Comparison of ENCODE assay signal across 1 cellular context in genomic region chr6:127858992-127859391, GRCh38.
TF ChIP-seq lines count a peak whose summit lies in the region.

No MANE protein-coding gene starts in this region.

TF ChIP-seq in HepG2, 621 proteins besides CTCF, POLR2A, EP300 and RAD21:
- TF ChIP-seq MZF1 (CRISPR knock-in tag; IDR thresholded peaks at IDR 0.05; ENCODE audit: borderline replicate concordance) (no peak), ZIK1 (CRISPR knock-in tag; IDR thresholded peaks at IDR 0.05; ENCODE audit: borderline replicate concordance, low read depth) (no peak), AKAP8 (CRISPR knock-in tag; IDR thresholded peaks at IDR 0.05) (no peak), WIZ (CRISPR knock-in tag; IDR thresholded peaks at IDR 0.05) (no peak), ZNF75D (CRISPR knock-in tag; IDR thresholded peaks at IDR 0.05; ENCODE audit: borderline replicate concordance) (no peak), ZNF616 (CRISPR knock-in tag; IDR thresholded peaks at IDR 0.05; ENCODE audit: low read depth) (no peak)
